25 cellular contexts compared by ENCODE assay signal in the genomic region with DNA sequence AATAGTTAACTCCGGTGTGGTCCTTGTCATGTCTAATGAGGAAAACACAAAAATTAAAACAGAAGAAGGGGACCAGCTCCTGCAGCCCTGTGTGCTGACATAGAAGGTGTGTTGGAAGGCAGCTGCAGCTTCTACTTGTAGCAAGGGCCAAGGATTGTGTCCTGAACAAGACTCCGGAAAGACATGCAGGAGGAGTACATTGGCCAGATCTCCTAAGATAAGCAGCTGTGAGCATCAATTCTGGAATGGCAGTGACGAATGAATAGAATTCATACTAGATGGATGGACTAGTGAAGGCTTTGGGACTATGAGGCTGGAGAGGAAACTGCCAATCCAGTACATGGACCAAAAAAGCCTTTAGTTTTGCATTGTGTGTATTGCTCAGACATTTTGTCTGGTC. TPM values are rescaled to one million over a fixed set of nuclear protein-coding genes. Genes with fewer than 3 reads are reported as not detected.
DNase-seq lines count a peak whose midpoint lies in the region; ATAC-seq, FAIRE-seq and TF ChIP-seq lines count a peak whose summit lies in the region.
"Had no signal": no experiment of that assay in that cellular context is flagged by ENCODE, and none has a peak within 500 bp of the region (broad histone marks: within the 10 kb centered on the region; RNA-seq: fewer than 3 reads in every experiment).

No MANE protein-coding gene starts in this region.

- POLR2A ChIA-PET in CD8-positive, alpha-beta memory T cell (lab: Charles Lee), result no interaction called here

- H3K9ac ChIP-seq in astrocyte (ENCODE audit: low read length), result no peak overlapping the region
- H3K9ac ChIP-seq in trophoblast cell (ENCODE audit: low read length), result no peak overlapping the region

- H3K4me2 ChIP-seq in astrocyte (ENCODE audit: low read length) (no peak overlapping the region), trophoblast cell (ENCODE audit: low read length) (no peak overlapping the region)
- H3K4me2 ChIP-seq: hepatocyte had no signal

- H3K4ac ChIP-seq in trophoblast cell (ENCODE audit: low read depth, low read length), result no peak overlapping the region

- H3K27me3 ChIP-seq in CD8-positive, alpha-beta memory T cell (ENCODE audit: insufficient read depth, low read length, poor library complexity, severe bottlenecking), result no peaks in the 10 kb centered on the region
- H3K27me3 ChIP-seq in astrocyte (ENCODE audit: insufficient read depth, low read length) (no peaks in the 10 kb centered on the region), trophoblast cell (ENCODE audit: insufficient read depth, low read length) (no peaks in the 10 kb centered on the region)
- H3K27me3 ChIP-seq: BE2C, body of pancreas, hepatocyte, MG63, sigmoid colon, SJCRH30 had no signal

- H2AK5ac ChIP-seq in trophoblast cell (ENCODE audit: low read length), result no peak overlapping the region

- H3K27me3 Mint-ChIP-seq in activated T-cell treated with anti-CD3 and anti-CD28 coated beads, Interleukin-2, amount 50 U/mL, for 4 hours (ENCODE audit: low read depth), result no peaks in the 10 kb centered on the region
- H3K27me3 Mint-ChIP-seq in CD8-positive, alpha-beta memory T cell, result no peaks in the 10 kb centered on the region
- H3K27me3 Mint-ChIP-seq in astrocyte (ENCODE audit: low read depth, unreplicated experiment), result no peaks in the 10 kb centered on the region
- H3K27me3 Mint-ChIP-seq: stimulated activated naive CD8-positive, alpha-beta T cell treated with anti-CD3 and anti-CD28 coated beads, Interleukin-15, amount 100 ng/mL, for 72 hours had no signal

- no peak overlapping the region for H3K14ac ChIP-seq in trophoblast cell (ENCODE audit: low read length)

- H3K27ac ChIP-seq in CD8-positive, alpha-beta memory T cell (ENCODE audit: low read depth, low read length), result no peak overlapping the region
- no peak overlapping the region for H3K27ac ChIP-seq in astrocyte (ENCODE audit: low read depth, low read length)
- no peak overlapping the region for H3K27ac ChIP-seq in trophoblast cell (ENCODE audit: low read depth, low read length)
- H3K27ac ChIP-seq: body of pancreas, hepatocyte, prostate gland, sigmoid colon, SJCRH30 had no signal

- H4K8ac ChIP-seq in trophoblast cell (ENCODE audit: low read depth, low read length), result no peak overlapping the region

- no peaks in the 10 kb centered on the region for H3K79me1 ChIP-seq in trophoblast cell (ENCODE audit: low read length)

- ATAC-seq in activated T-cell treated with anti-CD3 and anti-CD28 coated beads, Interleukin-2, amount 50 U/mL, for 4 hours, result no peak
- no peak for ATAC-seq in HG03045 (IDR thresholded peaks at IDR 0.05; ENCODE audit: unreplicated experiment)
- ATAC-seq: body of pancreas; left colon; stimulated activated naive CD8-positive, alpha-beta T cell treated with anti-CD3 and anti-CD28 coated beads, Interleukin-15, amount 100 ng/mL, for 72 hours had no signal

- H3K9me3 ChIP-seq in CD8-positive, alpha-beta memory T cell (ENCODE audit: low read length), result no peaks in the 10 kb centered on the region
- H3K9me3 ChIP-seq in astrocyte (ENCODE audit: insufficient read depth, low read depth, low read length) (no peaks in the 10 kb centered on the region), trophoblast cell (ENCODE audit: insufficient read depth, low read depth, low read length) (no peaks in the 10 kb centered on the region)
- H3K9me3 ChIP-seq: BE2C, body of pancreas, MG63, prostate gland, sigmoid colon, SJCRH30 had no signal

- CTCF ChIA-PET in CD8-positive, alpha-beta memory T cell (lab: Charles Lee), result interaction anchor here (1.4 to 4.6 kb wide), 3 partner anchors 10 to 240 kb away, joined by 3 to 26 read pairs (median 11); no protein-coding TSS in a partner anchor

- no peak for TF ChIP-seq CTCF in astrocyte (IDR thresholded peaks at IDR 0.05; ENCODE audit: insufficient read depth, low read depth, low read length)

- H3K27ac Mint-ChIP-seq in CD8-positive, alpha-beta memory T cell, result peak overlapping the region in 7 of 8 donors; percentile 18 to 81 (median 42)
- no peak overlapping the region for H3K27ac Mint-ChIP-seq in astrocyte (ENCODE audit: unreplicated experiment)

- H3K79me2 ChIP-seq in astrocyte (ENCODE audit: insufficient read depth, low read length) (no peaks in the 10 kb centered on the region), trophoblast cell (ENCODE audit: control insufficient read depth, insufficient read depth, low read length, poor library complexity) (no peaks in the 10 kb centered on the region)
- H3K79me2 ChIP-seq: hepatocyte had no signal

- H3K4me1 Mint-ChIP-seq in activated T-cell treated with anti-CD3 and anti-CD28 coated beads, Interleukin-2, amount 50 U/mL, for 4 hours (ENCODE audit: low read depth), result peaks cover 45% of the 10 kb centered on the region
- peaks cover 48 to 58% (median 57%) of the 10 kb centered on the region in 3 donors for H3K4me1 Mint-ChIP-seq in CD8-positive, alpha-beta memory T cell
- H3K4me1 Mint-ChIP-seq in astrocyte (ENCODE audit: low read depth, unreplicated experiment), result no peaks in the 10 kb centered on the region

- no peak overlapping the region for H4K12ac ChIP-seq in trophoblast cell (ENCODE audit: low read depth, low read length)

- H3K9me3 Mint-ChIP-seq in activated T-cell treated with anti-CD3 and anti-CD28 coated beads, Interleukin-2, amount 50 U/mL, for 4 hours, result no peaks in the 10 kb centered on the region
- no peaks in the 10 kb centered on the region for H3K9me3 Mint-ChIP-seq in CD8-positive, alpha-beta memory T cell
- no peaks in the 10 kb centered on the region for H3K9me3 Mint-ChIP-seq in astrocyte (ENCODE audit: unreplicated experiment)
- H3K9me3 Mint-ChIP-seq: stimulated activated naive CD8-positive, alpha-beta T cell treated with anti-CD3 and anti-CD28 coated beads, Interleukin-15, amount 100 ng/mL, for 72 hours had no signal

- H3K4me3 Mint-ChIP-seq in activated T-cell treated with anti-CD3 and anti-CD28 coated beads, Interleukin-2, amount 50 U/mL, for 4 hours, result peak overlapping the region; percentile 19
- H3K4me3 Mint-ChIP-seq in CD8-positive, alpha-beta memory T cell, result peak overlapping the region in 4 of 7 donors; percentile 2 to 84 (median 32)
- H3K4me3 Mint-ChIP-seq in astrocyte (ENCODE audit: unreplicated experiment), result peak overlapping the region; percentile 29
- H3K4me3 Mint-ChIP-seq: stimulated activated naive CD8-positive, alpha-beta T cell treated with anti-CD3 and anti-CD28 coated beads, Interleukin-15, amount 100 ng/mL, for 72 hours had no signal

- DNase-seq in activated T-cell treated with anti-CD3 and anti-CD28 coated beads, Interleukin-2, amount 50 U/mL, for 4 hours, result no peak
- DNase-seq in activated T-cell treated with anti-CD3 and anti-CD28 coated beads, Interleukin-2, amount 50 U/mL, for 1 hour, result no peak
- DNase-seq in CD8-positive, alpha-beta memory T cell, result no peak
- no peak for DNase-seq in astrocyte (ENCODE audit: low read depth)
- DNase-seq in trophoblast cell, result peak; percentile 73 to 88
- no peak for DNase-seq in RKO (ENCODE audit: low spot score)
- DNase-seq: activated CD4-positive, CD25-positive, alpha-beta regulatory T cell treated with anti-CD3 and anti-CD28 coated beads, Interleukin-2, amount 50 U/mL, for 72 hours; activated effector memory CD4-positive, alpha-beta T cell treated with Interleukin-2 at 50 U/mL for 16 hours; BE2C; body of pancreas; DMS79 treated with DMSO at 0.1 percent for 48 hours; HCEC 1CT; KG1; left colon; MG63; NCI-H2029; NCI-H526; sigmoid colon; SJCRH30; stimulated activated naive CD8-positive, alpha-beta T cell treated with anti-CD3 and anti-CD28 coated beads, Interleukin-15, amount 100 ng/mL, for 72 hours had no signal

- FAIRE-seq in astrocyte (lab: Jason Lieb, UNC), result no peak
- FAIRE-seq: frontal cortex, TTC549 had no signal

- H3K4me3 ChIP-seq in CD8-positive, alpha-beta memory T cell (ENCODE audit: low read length), result no peak overlapping the region
- H3K4me3 ChIP-seq in astrocyte (ENCODE audit: insufficient read depth, low read depth, low read length) (no peak overlapping the region), trophoblast cell (ENCODE audit: low read depth, low read length) (no peak overlapping the region)
- H3K4me3 ChIP-seq: body of pancreas, hepatocyte, MG63, prostate gland, sigmoid colon, SJCRH30 had no signal

- H4K91ac ChIP-seq in trophoblast cell (ENCODE audit: low read depth, low read length), result no peak overlapping the region

- H2AFZ ChIP-seq in astrocyte (ENCODE audit: low read depth, low read length), result no peak overlapping the region
- no peak overlapping the region for H2AFZ ChIP-seq in trophoblast cell (ENCODE audit: insufficient read depth, low read length, poor library complexity)
- H2AFZ ChIP-seq: hepatocyte had no signal

- peaks cover 52% of the 10 kb centered on the region for H3K4me1 ChIP-seq in CD8-positive, alpha-beta memory T cell (ENCODE audit: insufficient read depth, low read length)
- H3K4me1 ChIP-seq in astrocyte (ENCODE audit: insufficient read depth, low read length), result no peaks in the 10 kb centered on the region
- H3K4me1 ChIP-seq in trophoblast cell (ENCODE audit: control insufficient read depth in 1 of 2, insufficient read depth in 2 of 2, low read length in 2 of 2), result no peaks in the 10 kb centered on the region
- H3K4me1 ChIP-seq: BE2C, body of pancreas, prostate gland, sigmoid colon, SJCRH30 had no signal

- H3K36me3 ChIP-seq in CD8-positive, alpha-beta memory T cell (ENCODE audit: insufficient read depth, low read length), result peaks cover 28% of the 10 kb centered on the region
- H3K36me3 ChIP-seq in astrocyte (ENCODE audit: insufficient read depth, low read length) (no peaks in the 10 kb centered on the region), trophoblast cell (ENCODE audit: control insufficient read depth in 1 of 2, insufficient read depth in 2 of 2, low read length in 2 of 2) (peaks cover 14 to 22% of the 10 kb centered on the region in 2 experiments)
- H3K36me3 ChIP-seq: BE2C, MG63, prostate gland, sigmoid colon, SJCRH30 had no signal

- H3K36me3 Mint-ChIP-seq in activated T-cell treated with anti-CD3 and anti-CD28 coated beads, Interleukin-2, amount 50 U/mL, for 4 hours (ENCODE audit: insufficient read depth), result peaks cover 27% of the 10 kb centered on the region
- H3K36me3 Mint-ChIP-seq in CD8-positive, alpha-beta memory T cell, result peaks cover 6 to 58% (median 8%) of the 10 kb centered on the region in 3 donors
- peaks cover 10% of the 10 kb centered on the region for H3K36me3 Mint-ChIP-seq in astrocyte (ENCODE audit: low read depth, unreplicated experiment)

- no peak overlapping the region for H2BK120ac ChIP-seq in trophoblast cell (ENCODE audit: insufficient read depth, low read length, poor library complexity)

- no peaks in the 10 kb centered on the region for H4K20me1 ChIP-seq in astrocyte (ENCODE audit: insufficient read depth, low read length)

- no peak overlapping the region for H3K23ac ChIP-seq in trophoblast cell (ENCODE audit: low read length)

- H2BK12ac ChIP-seq in trophoblast cell (ENCODE audit: low read length), result no peak overlapping the region

- no peak overlapping the region for H2BK5ac ChIP-seq in trophoblast cell (ENCODE audit: low read depth, low read length, poor library complexity)

- no peak overlapping the region for H3K18ac ChIP-seq in trophoblast cell (ENCODE audit: low read length)

- no CpG with 5 or more reads among the region's 3 CpGs for WGBS in trophoblast cell (ENCODE audit: extremely low coverage, insufficient coverage, insufficient read length)

RNA-seq across cellular contexts. Expression of a gene that starts 19.3 kb away (rescaled TPM):
- 100 to 1,000 TPM; 131 to 157 (median 134) TPM for total RNA-seq in activated T-cell treated with anti-CD3 and anti-CD28 coated beads, Interleukin-2, amount 50 U/mL, for 4 hours
- total RNA-seq in CD8-positive, alpha-beta memory T cell, result 100 to 1,000 TPM; 187 to 189 TPM
- 193 TPM for polyA plus RNA-seq in CD8-positive, alpha-beta memory T cell
- total RNA-seq in astrocyte, result 8.8 and 11.8 TPM in 2 replicates
- 45.7 and 48.1 TPM in 2 replicates for polyA plus RNA-seq in trophoblast cell (2013)

Comparison
In these comparisons a context has a peak if more than half of its experiments do, and no peak if none do; other contexts are left out.
1. DNase-seq: peak in trophoblast cell (2 of 2); none in activated T-cell treated with anti-CD3 and anti-CD28 coated beads, Interleukin-2, amount 50 U/mL, for 4 hours (single experiment), activated T-cell treated with anti-CD3 and anti-CD28 coated beads, Interleukin-2, amount 50 U/mL, for 1 hour (single experiment), CD8-positive, alpha-beta memory T cell (0 of 5), astrocyte (single experiment) and RKO (single experiment).
2. RNA of a gene that starts 19.3 kb away (total RNA-seq): 187 to 189 TPM in CD8-positive, alpha-beta memory T cell and 131 to 157 TPM in activated T-cell treated with anti-CD3 and anti-CD28 coated beads, Interleukin-2, amount 50 U/mL, for 4 hours; 8.8 to 11.8 TPM in astrocyte; every median in the first group is over 10 times any median in the second.
3. Peak in every context shown above with its lines, with median percentiles within 50 percentile points of each other: H3K4me3 Mint-ChIP-seq.